In the genomic region with DNA sequence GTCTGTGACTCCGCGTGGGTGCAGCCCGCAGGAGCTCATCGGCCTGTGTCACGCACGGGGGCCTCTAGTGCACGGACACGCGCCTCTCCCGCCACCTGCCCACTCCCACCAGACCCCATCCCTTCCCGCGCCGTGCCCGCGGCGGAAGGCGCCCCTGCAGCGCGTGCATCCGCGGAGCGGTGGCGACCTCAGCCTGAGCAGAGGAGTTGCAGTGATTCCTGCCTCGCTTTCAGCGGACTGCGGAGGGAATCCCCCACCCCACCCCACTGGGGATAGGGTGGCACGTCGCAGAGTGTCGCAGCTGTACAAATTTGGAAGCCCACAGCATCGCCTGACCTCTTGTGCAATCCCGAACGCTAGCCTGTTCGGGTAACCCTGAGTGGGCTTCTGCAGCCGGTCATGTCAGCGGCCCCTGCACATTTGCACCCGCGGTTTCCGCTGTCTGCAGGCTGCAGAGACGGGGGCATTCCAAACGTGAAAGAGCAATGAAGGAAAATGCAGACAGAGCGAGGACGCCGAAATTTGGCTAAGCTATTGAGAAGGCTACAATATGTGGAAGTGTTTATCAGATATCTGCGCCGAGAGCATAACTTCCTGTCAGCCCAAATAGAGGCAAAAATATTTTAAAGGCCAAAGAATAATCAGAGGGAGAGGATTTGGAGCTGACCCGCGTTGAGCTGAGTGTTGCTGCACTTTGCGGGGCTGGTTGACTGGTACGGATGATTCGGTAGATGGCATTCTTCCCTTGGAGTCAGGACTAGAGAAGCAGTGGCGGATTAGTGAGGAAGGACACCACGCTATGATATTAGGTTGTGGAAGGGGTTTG, we compare ENCODE assay signal across 8 cellular contexts. TPM values are rescaled to one million over a fixed set of nuclear protein-coding genes. Genes with fewer than 3 reads are reported as not detected.
DNase-seq lines count a peak whose midpoint lies in the region; ATAC-seq and TF ChIP-seq lines count a peak whose summit lies in the region.

No MANE protein-coding gene starts in this region.

- TF ChIP-seq CTCF in PC-3 (conservative IDR thresholded peaks at IDR 0.05; ENCODE audit: low read depth, low read length) (no peak), lung (IDR thresholded peaks at IDR 0.05; ENCODE audit: control extremely low read depth, extremely low read depth) (no peak)

- H3K9me2 ChIP-seq in PC-3 (replicated peaks; ENCODE audit: low read length): no peaks in the 10 kb centered on the region

- H3K9me3 Mint-ChIP-seq in activated naive CD4-positive, alpha-beta T cell treated with anti-CD3 and anti-CD28 coated beads for 36 hours: no peaks in the 10 kb centered on the region

- H3K27ac ChIP-seq in PC-3 (ENCODE audit: low read length) (no peak overlapping the region), duodenal mucosa (ENCODE audit: low read depth, low read length) (no peak overlapping the region), lung (ENCODE audit: low read depth in 1 of 2, low read length in 1 of 2) (peak overlapping the region in 1 of 2 donors; percentile 44), subcutaneous abdominal adipose tissue (ENCODE audit: low read depth, low read length) (peak overlapping the region; percentile 73)

- H3K4me2 ChIP-seq in PC-3 (ENCODE audit: low read length): peak overlapping the region; percentile 62

- 0 to 1% methylated on average over 52 of the region's 52 CpGs for WGBS in lung, 2 donors

- ATAC-seq in HG02981 (IDR thresholded peaks at IDR 0.05; ENCODE audit: unreplicated experiment) (peak; percentile 21), PC-3 (peak; percentile 17; the same call in 1 of the 2 replicates), lung (ENCODE audit: insufficient read depth, low FRiP score) (peak; percentile 2)

- no peak overlapping the region for H3K9ac ChIP-seq in PC-3 (ENCODE audit: low read length)
- peak overlapping the region; percentile 13 to 33 for H3K9ac ChIP-seq in duodenal mucosa (ENCODE audit: low read depth in 1 of 2, low read length in 2 of 2)
- H3K9ac ChIP-seq in subcutaneous abdominal adipose tissue (ENCODE audit: low read length in 5 of 5): peak overlapping the region in 4 of 5 donors; percentile 5 to 69 (median 43)

- no peak overlapping the region for H3K27ac Mint-ChIP-seq in activated naive CD4-positive, alpha-beta T cell treated with anti-CD3 and anti-CD28 coated beads for 36 hours

- no peaks in the 10 kb centered on the region for H4K20me1 ChIP-seq in PC-3 (ENCODE audit: low read length)

- H3K36me3 Mint-ChIP-seq in activated naive CD4-positive, alpha-beta T cell treated with anti-CD3 and anti-CD28 coated beads for 36 hours (ENCODE audit: low read depth): no peaks in the 10 kb centered on the region

- H3K36me3 ChIP-seq in PC-3 (ENCODE audit: low read depth, low read length) (no peaks in the 10 kb centered on the region), duodenal mucosa (ENCODE audit: control insufficient read depth in 1 of 2, insufficient read depth in 2 of 2, low read length in 2 of 2) (no peaks in the 10 kb centered on the region), lung (ENCODE audit: control insufficient read depth in 2 of 2, insufficient read depth in 2 of 2, low read length in 2 of 2) (no peaks in the 10 kb centered on the region), subcutaneous abdominal adipose tissue (ENCODE audit: control insufficient read depth in 5 of 5, insufficient read depth in 5 of 5, low read length in 5 of 5) (no peaks in the 10 kb centered on the region)

- H3K27me3 Mint-ChIP-seq in activated naive CD4-positive, alpha-beta T cell treated with anti-CD3 and anti-CD28 coated beads for 36 hours (ENCODE audit: low read depth): peaks cover 43% of the 10 kb centered on the region

- H3K27me3 ChIP-seq in PC-3 (ENCODE audit: low read length) (peaks cover 74% of the 10 kb centered on the region), duodenal mucosa (ENCODE audit: control insufficient read depth in 1 of 2, insufficient read depth in 2 of 2, low read length in 2 of 2) (peaks cover 25 to 36% of the 10 kb centered on the region in 2 donors), lung (ENCODE audit: control insufficient read depth, insufficient read depth) (no peaks in the 10 kb centered on the region), subcutaneous abdominal adipose tissue (ENCODE audit: control insufficient read depth in 5 of 5, insufficient read depth in 4 of 5, low read length in 5 of 5) (peaks cover 0 to 3% (median 0%) of the 10 kb centered on the region in 5 donors)

- H3K4me3 Mint-ChIP-seq in activated naive CD4-positive, alpha-beta T cell treated with anti-CD3 and anti-CD28 coated beads for 36 hours: peak overlapping the region; percentile 54

- peak overlapping the region; percentile 44; the same call in 1 of the 2 replicates for H2AFZ ChIP-seq in PC-3 (ENCODE audit: low read length)

- H3K4me1 ChIP-seq in PC-3 (ENCODE audit: insufficient read depth, low read length) (peaks cover 8% of the 10 kb centered on the region; the same call in 1 of the 2 replicates), duodenal mucosa (ENCODE audit: control insufficient read depth in 1 of 2, insufficient read depth in 2 of 2, low read length in 2 of 2) (peaks cover 0 to 4% of the 10 kb centered on the region in 2 donors), lung (ENCODE audit: control insufficient read depth in 2 of 2, insufficient read depth in 2 of 2, low read length in 2 of 2) (peaks cover 0 to 3% of the 10 kb centered on the region in 2 donors), subcutaneous abdominal adipose tissue (ENCODE audit: control insufficient read depth in 5 of 5, insufficient read depth in 5 of 5, low read length in 5 of 5) (peaks cover 2 to 62% (median 45%) of the 10 kb centered on the region in 5 donors)

- no peaks in the 10 kb centered on the region for H3F3A ChIP-seq in PC-3 (ENCODE audit: low read length, unreplicated experiment)

- H3K4me3 ChIP-seq in PC-3 (ENCODE audit: low read length) (peak overlapping the region; percentile 34), duodenal mucosa (ENCODE audit: low read depth in 1 of 2, low read length in 2 of 2) (peak overlapping the region; percentile 64), lung (peak overlapping the region; percentile 51), subcutaneous abdominal adipose tissue (ENCODE audit: low read depth in 1 of 5, low read length in 5 of 5) (peak overlapping the region; percentile 65 to 90 (median 86))

- POLR2A ChIA-PET in PC-3 (lab: Charles Lee; ENCODE audit: unreplicated experiment): interaction anchor here (0.5 kb wide), 1 partner anchor 37 kb away, joined by 3 read pairs; no protein-coding TSS in a partner anchor

- peaks cover 14% of the 10 kb centered on the region for H3K4me1 Mint-ChIP-seq in activated naive CD4-positive, alpha-beta T cell treated with anti-CD3 and anti-CD28 coated beads for 36 hours (ENCODE audit: low read depth)

- intact Hi-C loops in activated naive CD4-positive, alpha-beta T cell treated with anti-CD3 and anti-CD28 coated beads for 36 hours (cut with micrococcal nuclease): loop anchor here (1.0 to 5.0 kb wide), 4 partner anchors 120 to 714 kb away; no protein-coding TSS in a partner anchor
- intact Hi-C loops in PC-3 (cut with micrococcal nuclease): no loop called here

- CTCF ChIA-PET in activated naive CD4-positive, alpha-beta T cell treated with anti-CD3 and anti-CD28 coated beads for 36 hours (lab: Charles Lee): no interaction called here
- CTCF ChIA-PET in PC-3 (lab: Charles Lee): interaction anchor here (0.5 kb wide), 1 partner anchor 545 kb away, joined by 11 read pairs; no protein-coding TSS in a partner anchor

- peak; percentile 25 for DNase-seq in activated naive CD4-positive, alpha-beta T cell treated with anti-CD3 and anti-CD28 coated beads for 36 hours
- DNase-seq in activated naive CD4-positive, alpha-beta T cell treated with anti-CD3 and anti-CD28 coated beads, Interleukin-2, amount 50 U/mL, for 16 hours: no peak
- DNase-seq in PC-3: no peak
- peak; percentile 32 for DNase-seq in lung (ENCODE audit: low spot score)
- no peak for DNase-seq in COLO829 (ENCODE audit: low spot score)

- BruUV-seq in PC-3 (replicated peaks; lab: Mats Ljungman, UMichigan): no TSS peak

- no peaks in the 10 kb centered on the region for H3K9me3 ChIP-seq in PC-3 (ENCODE audit: low read length)
- no peaks in the 10 kb centered on the region for H3K9me3 ChIP-seq in duodenal mucosa (ENCODE audit: control insufficient read depth in 1 of 2, low read length in 2 of 2)
- peaks cover 0 to 7% of the 10 kb centered on the region in 2 donors for H3K9me3 ChIP-seq in lung (ENCODE audit: control insufficient read depth in 2 of 2, insufficient read depth in 1 of 2, low read length in 1 of 2)
- H3K9me3 ChIP-seq in subcutaneous abdominal adipose tissue (ENCODE audit: control insufficient read depth in 5 of 5, low read length in 5 of 5): no peaks in the 10 kb centered on the region

- no peaks in the 10 kb centered on the region for H3K79me2 ChIP-seq in PC-3 (ENCODE audit: low read length)

RNA-seq across cellular contexts. Expression of a gene that starts 0.6 kb away (rescaled TPM):
- total RNA-seq in activated naive CD4-positive, alpha-beta T cell treated with anti-CD3 and anti-CD28 coated beads for 36 hours: under 1 TPM; 0.19 to 0.22 TPM
- total RNA-seq in PC-3 (2014; rRNA removed): not detected in 2 replicates
- 10 to 100 TPM in 1 of 2 donors, 1 to 10 TPM in 1; 5.2 to 20.9 TPM for total RNA-seq in lung
- polyA plus RNA-seq in lung: under 1 TPM; 0.67 to 0.72 TPM

Comparison
In these comparisons a context has a peak if more than half of its experiments do, and no peak if none do; other contexts are left out.
1. DNase-seq: peak in activated naive CD4-positive, alpha-beta T cell treated with anti-CD3 and anti-CD28 coated beads for 36 hours (single experiment) and lung (single experiment); none in activated naive CD4-positive, alpha-beta T cell treated with anti-CD3 and anti-CD28 coated beads, Interleukin-2, amount 50 U/mL, for 16 hours (single experiment), PC-3 (single experiment) and COLO829 (single experiment).
2. H3K4me3 ChIP-seq: peak in every context shown above with its lines; median percentile 86 in subcutaneous abdominal adipose tissue; 64 in duodenal mucosa; 51 in lung; 34 in PC-3.
3. Peak in every context shown above with its lines, with median percentiles within 50 percentile points of each other: ATAC-seq.